8 cellular contexts compared by ENCODE assay signal in genomic region chr6:158649289-158650143, GRCh38. TPM values are rescaled to one million over a fixed set of nuclear protein-coding genes. Genes with fewer than 3 reads are reported as not detected.
DNase-seq lines count a peak whose midpoint lies in the region; ATAC-seq and TF ChIP-seq lines count a peak whose summit lies in the region.

Gene SYTL3 (plus strand): TSS chr6:158650054. CDS start chr6:158663269, 13,215 bp downstream.

- H3K9me3 ChIP-seq in HAP-1: no peaks in the 10 kb centered on the region

- no peaks in the 10 kb centered on the region for H3K27me3 ChIP-seq in HAP-1 (ENCODE audit: low read depth)

- ATAC-seq in GM18868 (IDR thresholded peaks at IDR 0.05; ENCODE audit: unreplicated experiment): peak; percentile 59
- ATAC-seq in HG02981 (IDR thresholded peaks at IDR 0.05; ENCODE audit: unreplicated experiment): peak; percentile 40
- no peak for ATAC-seq in left ventricle myocardium superior

- H3K36me3 ChIP-seq in HAP-1 (replicated peaks): no peaks in the 10 kb centered on the region

- in situ Hi-C loops in HAP-1 (cut with MboI; ENCODE audit: low sequenced_read_pairs): no loop called here

- no peak within 1 kb of the TSS for H3K4me3 ChIP-seq in HAP-1

- peak; percentile 60 for DNase-seq in activated T-helper 9 cell treated with anti-CD3 and anti-CD28 coated beads, Interleukin-2, amount 50 U/mL, for 16 hours (ENCODE audit: low read depth)
- DNase-seq in left ventricle myocardium superior (no peak), NCI-H1048 (lab: John Stamatoyannopoulos, UW) (no peak), HAP-1 (ENCODE audit: low spot score in 2 of 2) (no peak)
- DNase-seq in stimulated activated CD4-positive, alpha-beta T cell treated with anti-CD3 and anti-CD28 coated beads, Interleukin-2, amount 100 ng/mL, for 48 hours: peak; percentile 73 to 74

- H3K4me1 ChIP-seq in HAP-1: peaks cover 5% of the 10 kb centered on the region

- intact Hi-C loops in left ventricle myocardium superior (cut with micrococcal nuclease): no loop called here

TF ChIP-seq in PFSK-1, 5 proteins besides CTCF, POLR2A, EP300 and RAD21:
- TF ChIP-seq FOXP2 (optimal IDR thresholded peaks at IDR 0.05; ENCODE audit: borderline replicate concordance, extremely low read depth, extremely low read length, insufficient read depth) (no peak), SIN3A (IDR thresholded peaks at IDR 0.05; ENCODE audit: borderline replicate concordance, insufficient read depth, low read length) (no peak), POLR2AphosphoS5 (IDR thresholded peaks at IDR 0.05; ENCODE audit: low read depth, low read length) (no peak), REST (IDR thresholded peaks at IDR 0.05; ENCODE audit: insufficient read depth in 1 of 2, low read depth in 2 of 2, low read length in 2 of 2) (no peak), TAF1 (IDR thresholded peaks at IDR 0.05; ENCODE audit: borderline replicate concordance, insufficient read depth, low read length) (0 out of 2 replicates have a peak, but pooled peaks have one; percentile 14)

RNA-seq across cellular contexts. Expression of gene SYTL3, which starts in this region (rescaled TPM):
- polyA plus RNA-seq in PFSK-1 (2012; ENCODE audit: insufficient read length, low read depth): 5.1 TPM
- total RNA-seq in left ventricle myocardium superior: 10.8 TPM

Comparison
In these comparisons a context has a peak if more than half of its experiments do, and no peak if none do; other contexts are left out.
1. DNase-seq: peak in activated T-helper 9 cell treated with anti-CD3 and anti-CD28 coated beads, Interleukin-2, amount 50 U/mL, for 16 hours (single experiment) and stimulated activated CD4-positive, alpha-beta T cell treated with anti-CD3 and anti-CD28 coated beads, Interleukin-2, amount 100 ng/mL, for 48 hours (2 of 2); none in left ventricle myocardium superior (single experiment), NCI-H1048 (single experiment) and HAP-1 (0 of 2).